Comparison of ENCODE assay signal across 14 cellular contexts in genomic region chr13:111664696-111665095, GRCh38.
"Had no signal": no experiment of that assay in that cellular context is flagged by ENCODE, and none has a peak within 500 bp of the region (broad histone marks: within the 10 kb centered on the region; RNA-seq: fewer than 3 reads in every experiment).

No MANE protein-coding gene starts in this region.

- H3K27me3 Mint-ChIP-seq: stimulated activated memory B cell treated with anti-CD40 and anti-IgM and Interleukin-4, amounts not matched to agents 10 μg/mL and 1 μg/mL and 100 μg/mL, for 72 hours had no signal

- H3K4me1 ChIP-seq: colonic mucosa had no signal

- H3K79me2 ChIP-seq: hepatocyte had no signal

- DNase-seq: colonic mucosa; dermis blood vessel endothelial cell; effector CD4-positive, alpha-beta T cell; foreskin melanocyte; mammary epithelial cell; mucosa of descending colon; naive thymus-derived CD8-positive, alpha-beta T cell; stimulated activated CD4-positive, alpha-beta T cell treated with anti-CD3 and anti-CD28 coated beads, Interleukin-4, amount 100 ng/mL, for 1 hour had no signal

- H3K9me3 ChIP-seq: colonic mucosa, mucosa of descending colon, ovary, tibial nerve had no signal

- H3K27ac ChIP-seq: colonic mucosa, hepatocyte, ovary, tibial nerve had no signal

- H3K4me1 Mint-ChIP-seq: naive thymus-derived CD8-positive, alpha-beta T cell; stimulated activated memory B cell treated with anti-CD40 and anti-IgM and Interleukin-4, amounts not matched to agents 10 μg/mL and 1 μg/mL and 100 μg/mL, for 72 hours had no signal

- H3K27me3 ChIP-seq: colonic mucosa, ovary, tibial nerve had no signal

- H3K36me3 Mint-ChIP-seq: naive thymus-derived CD8-positive, alpha-beta T cell; stimulated activated memory B cell treated with anti-CD40 and anti-IgM and Interleukin-4, amounts not matched to agents 10 μg/mL and 1 μg/mL and 100 μg/mL, for 72 hours had no signal

- H3K4me3 Mint-ChIP-seq: naive thymus-derived CD8-positive, alpha-beta T cell; stimulated activated memory B cell treated with anti-CD40 and anti-IgM and Interleukin-4, amounts not matched to agents 10 μg/mL and 1 μg/mL and 100 μg/mL, for 72 hours; stimulated activated naive CD8-positive, alpha-beta T cell treated with anti-CD3 and anti-CD28 coated beads, Interleukin-15, Interleukin-2, amounts not matched to agents 100 ng/mL and 50 ng/mL, for 24 hours had no signal

- H3K9me3 Mint-ChIP-seq: stimulated activated memory B cell treated with anti-CD40 and anti-IgM and Interleukin-4, amounts not matched to agents 10 μg/mL and 1 μg/mL and 100 μg/mL, for 72 hours; stimulated activated naive CD8-positive, alpha-beta T cell treated with anti-CD3 and anti-CD28 coated beads, Interleukin-15, Interleukin-2, amounts not matched to agents 100 ng/mL and 50 ng/mL, for 24 hours had no signal

- ATAC-seq: naive thymus-derived CD8-positive, alpha-beta T cell had no signal

- H3K27ac Mint-ChIP-seq: naive thymus-derived CD8-positive, alpha-beta T cell; progenitor cell of endocrine pancreas; stimulated activated memory B cell treated with anti-CD40 and anti-IgM and Interleukin-4, amounts not matched to agents 10 μg/mL and 1 μg/mL and 100 μg/mL, for 72 hours; stimulated activated naive CD8-positive, alpha-beta T cell treated with anti-CD3 and anti-CD28 coated beads, Interleukin-15, Interleukin-2, amounts not matched to agents 100 ng/mL and 50 ng/mL, for 24 hours had no signal

- H2AFZ ChIP-seq: hepatocyte had no signal

- H3K4me2 ChIP-seq: hepatocyte had no signal
